Comparison of ENCODE assay signal across 19 cellular contexts in genomic region chr11:16976360-16976759, GRCh38.
"Had no signal": no experiment of that assay in that cellular context is flagged by ENCODE, and none has a peak within 500 bp of the region (broad histone marks: within the 10 kb centered on the region; RNA-seq: fewer than 3 reads in every experiment).

No MANE protein-coding gene starts in this region.

- H3K4me1 ChIP-seq: parathyroid adenoma had no signal

- H2AFZ ChIP-seq: parathyroid adenoma had no signal

- H3K4me3 ChIP-seq: body of pancreas, dorsolateral prefrontal cortex, mucosa of descending colon, smooth muscle cell, vagina had no signal

- DNase-seq: activated CD4-positive, alpha-beta T cell treated with anti-CD3 and anti-CD28 coated beads, Interleukin-2, amount 50 U/mL, for 1 hour; activated CD8-positive, alpha-beta memory T cell treated with anti-CD3 and anti-CD28 coated beads, Interleukin-2, amount 50 U/mL, for 4 hours; activated naive CD4-positive, alpha-beta T cell treated with anti-CD3 and anti-CD28 coated beads for 36 hours; activated T-cell treated with anti-CD3 and anti-CD28 coated beads, Interleukin-2, amount 50 U/mL, for 4 hours; body of pancreas; dorsolateral prefrontal cortex; foreskin melanocyte; glutamatergic neuron; hippocampal formation; mammary epithelial cell; mucosa of descending colon; naive B cell; stimulated activated CD4-positive, alpha-beta T cell treated with anti-CD3 and anti-CD28 coated beads, Interleukin-4, amount 100 ng/mL, for 1 hour had no signal

- H3K27ac ChIP-seq: dorsolateral prefrontal cortex, neutrophil, parathyroid adenoma, vagina had no signal

- H3K4me3 Mint-ChIP-seq: activated naive CD4-positive, alpha-beta T cell treated with anti-CD3 and anti-CD28 coated beads for 36 hours; activated T-cell treated with anti-CD3 and anti-CD28 coated beads, Interleukin-2, amount 50 U/mL, for 4 hours; naive B cell; T-helper 1 cell treated with Interleukin-12 subunit alpha and Interleukin-12 subunit beta and Interleukin-4 antibody, amounts not matched to agents 30 μg/mL and 1 μg/mL, for 36 hours had no signal

- H3K4me1 Mint-ChIP-seq: naive B cell had no signal

- H3K4me2 ChIP-seq: smooth muscle cell had no signal

- H3K27ac Mint-ChIP-seq: activated naive CD4-positive, alpha-beta T cell treated with anti-CD3 and anti-CD28 coated beads for 36 hours; naive B cell; T-helper 1 cell treated with Interleukin-12 subunit alpha and Interleukin-12 subunit beta and Interleukin-4 antibody, amounts not matched to agents 30 μg/mL and 1 μg/mL, for 36 hours had no signal

- H3K9me3 Mint-ChIP-seq: activated naive CD4-positive, alpha-beta T cell treated with anti-CD3 and anti-CD28 coated beads for 36 hours; activated T-cell treated with anti-CD3 and anti-CD28 coated beads, Interleukin-2, amount 50 U/mL, for 4 hours; naive B cell; T-helper 1 cell treated with Interleukin-12 subunit alpha and Interleukin-12 subunit beta and Interleukin-4 antibody, amounts not matched to agents 30 μg/mL and 1 μg/mL, for 36 hours had no signal

- H3K27me3 ChIP-seq: body of pancreas, dorsolateral prefrontal cortex, vagina had no signal

- H3K9ac ChIP-seq: parathyroid adenoma had no signal

- ATAC-seq: activated T-cell treated with anti-CD3 and anti-CD28 coated beads, Interleukin-2, amount 50 U/mL, for 4 hours; body of pancreas; mucosa of descending colon; sciatic nerve had no signal

- H3K9me3 ChIP-seq: body of pancreas, mucosa of descending colon, neutrophil, vagina had no signal

- H3K36me3 ChIP-seq: neutrophil, vagina had no signal
